Comparison of ENCODE assay signal across 16 cellular contexts in the genomic region with DNA sequence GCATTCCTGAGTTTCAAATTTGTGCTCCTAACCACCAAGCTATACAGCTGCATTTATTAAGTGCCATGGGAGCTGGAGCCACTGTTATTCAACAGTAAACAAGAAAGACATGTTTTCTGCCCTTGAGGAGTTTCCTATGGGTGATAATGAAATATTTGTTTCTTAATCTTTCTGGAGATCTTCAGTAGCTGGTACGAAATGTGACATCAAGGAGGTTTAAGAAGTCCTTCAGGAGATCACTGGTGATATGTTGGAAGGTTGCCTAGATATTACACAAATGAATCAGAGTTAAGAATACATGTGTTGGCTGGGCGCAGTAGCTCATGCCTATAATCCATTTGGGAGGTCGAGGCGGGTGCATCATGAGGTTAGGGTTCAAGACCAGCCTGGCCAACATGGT. TPM values are rescaled to one million over a fixed set of nuclear protein-coding genes. Genes with fewer than 3 reads are reported as not detected.
DNase-seq lines count a peak whose midpoint lies in the region; ATAC-seq and TF ChIP-seq lines count a peak whose summit lies in the region.
"Had no signal": no experiment of that assay in that cellular context is flagged by ENCODE, and none has a peak within 500 bp of the region (broad histone marks: within the 10 kb centered on the region; RNA-seq: fewer than 3 reads in every experiment).

No MANE protein-coding gene starts in this region.

- POLR2A ChIA-PET in T-cell (lab: Charles Lee), result no interaction called here

- TF ChIP-seq CTCF in parathyroid adenoma (IDR thresholded peaks at IDR 0.05), result no peak

- H3K4me3 Mint-ChIP-seq in T-cell, result no peak overlapping the region
- H3K4me3 Mint-ChIP-seq: activated CD8-positive, alpha-beta T cell treated with anti-CD3 and anti-CD28 coated beads for 36 hours; activated T-helper 1 cell treated with anti-CD3 and anti-CD28 coated beads, Interleukin-12 subunit alpha, Interleukin-12 subunit beta, Interleukin-2, Interleukin-4 antibody, amounts not matched to agents 30 ng/mL and 10 ng/mL and 1 ng/mL, durations not matched to agents 14 hours and 24 hours and 36 hours had no signal

- H3K9me3 Mint-ChIP-seq in T-cell, result no peaks in the 10 kb centered on the region
- H3K9me3 Mint-ChIP-seq: activated CD8-positive, alpha-beta T cell treated with anti-CD3 and anti-CD28 coated beads for 36 hours; activated T-helper 1 cell treated with anti-CD3 and anti-CD28 coated beads, Interleukin-12 subunit alpha, Interleukin-12 subunit beta, Interleukin-2, Interleukin-4 antibody, amounts not matched to agents 30 ng/mL and 10 ng/mL and 1 ng/mL, durations not matched to agents 14 hours and 24 hours and 36 hours had no signal

- H3K4me2 ChIP-seq in parathyroid adenoma (ENCODE audit: low read length), result peak overlapping the region; percentile 27

- H3K4me3 ChIP-seq in parathyroid adenoma (ENCODE audit: low read depth, low read length), result no peak overlapping the region
- H3K4me3 ChIP-seq: mucosa of descending colon, Peyer's patch, right lobe of liver had no signal

- H3K27me3 ChIP-seq in parathyroid adenoma (ENCODE audit: control insufficient read depth, insufficient read depth, low read length), result no peaks in the 10 kb centered on the region
- H3K27me3 ChIP-seq: neutrophil, Peyer's patch, right lobe of liver had no signal

- no peak overlapping the region for H3K27ac Mint-ChIP-seq in T-cell
- H3K27ac Mint-ChIP-seq: activated CD8-positive, alpha-beta T cell treated with anti-CD3 and anti-CD28 coated beads for 36 hours; activated T-helper 1 cell treated with anti-CD3 and anti-CD28 coated beads, Interleukin-12 subunit alpha, Interleukin-12 subunit beta, Interleukin-2, Interleukin-4 antibody, amounts not matched to agents 30 ng/mL and 10 ng/mL and 1 ng/mL, durations not matched to agents 14 hours and 24 hours and 36 hours had no signal

- DNase-seq in COLO829 (ENCODE audit: low spot score) (peak; percentile 32), NCI-H226 (peak; percentile 26), OCI-M2 (lab: John Stamatoyannopoulos, UW; ENCODE audit: unreplicated experiment) (no peak), T-cell (no peak)
- DNase-seq: activated CD8-positive, alpha-beta T cell treated with anti-CD3 and anti-CD28 coated beads for 36 hours; kidney; mucosa of descending colon; NCI-H2029; Peyer's patch; right lobe of liver; stimulated activated CD4-positive, alpha-beta T cell treated with anti-CD3 and anti-CD28 coated beads, Interleukin-2, amount 100 ng/mL, for 24 hours had no signal

- H3K36me3 ChIP-seq in parathyroid adenoma (ENCODE audit: control insufficient read depth, insufficient read depth, low read length), result no peaks in the 10 kb centered on the region

- H3K27ac ChIP-seq in parathyroid adenoma, result peak overlapping the region; percentile 29
- H3K27ac ChIP-seq: neutrophil, Peyer's patch, right lobe of liver had no signal

- peaks cover 15% of the 10 kb centered on the region for H3K79me2 ChIP-seq in parathyroid adenoma

- H3K4me1 ChIP-seq in parathyroid adenoma, result peaks cover 4% of the 10 kb centered on the region

- CTCF ChIA-PET in T-cell (lab: Charles Lee), result no interaction called here

- H3K4me1 Mint-ChIP-seq in T-cell, result peaks cover 2 to 5% (median 4%) of the 10 kb centered on the region in 3 donors

- peak; percentile 40 for ATAC-seq in esophagus mucosa
- no peak for ATAC-seq in GM19351 (IDR thresholded peaks at IDR 0.05; ENCODE audit: unreplicated experiment)
- ATAC-seq in T-cell (replicated peaks in 1 of 4), result no peak
- ATAC-seq: activated CD8-positive, alpha-beta T cell treated with anti-CD3 and anti-CD28 coated beads for 36 hours; mucosa of descending colon; right lobe of liver had no signal

- H2AFZ ChIP-seq in parathyroid adenoma, result no peak overlapping the region

- peaks cover 38% of the 10 kb centered on the region for H3K36me3 Mint-ChIP-seq in T-cell

- no peaks in the 10 kb centered on the region for H3K27me3 Mint-ChIP-seq in T-cell
- H3K27me3 Mint-ChIP-seq: activated CD8-positive, alpha-beta T cell treated with anti-CD3 and anti-CD28 coated beads for 36 hours had no signal

- H3K9ac ChIP-seq in parathyroid adenoma, result no peak overlapping the region

- no peaks in the 10 kb centered on the region for H3K9me3 ChIP-seq in parathyroid adenoma (ENCODE audit: control insufficient read depth, low read length)
- H3K9me3 ChIP-seq: mucosa of descending colon, neutrophil, Peyer's patch, right lobe of liver had no signal

RNA-seq across cellular contexts. Expression of a gene that starts 14.9 kb away (rescaled TPM):
- 16.2 TPM for total RNA-seq in esophagus mucosa
- total RNA-seq in T-cell, result 10 to 100 TPM; 18.7 to 26.8 (median 24.1) TPM

Comparison
In these comparisons a context has a peak if more than half of its experiments do, and no peak if none do; other contexts are left out.
1. DNase-seq: peak in COLO829 (single experiment) and NCI-H226 (single experiment); none in OCI-M2 (single experiment) and T-cell (0 of 34).